25 cellular contexts compared by ENCODE assay signal in genomic region chr17:17015221-17015620, GRCh38. TPM values are rescaled to one million over a fixed set of nuclear protein-coding genes. Genes with fewer than 3 reads are reported as not detected.
A peak's percentile ranks its signal among the peaks of the same experiment; 100 is the strongest.
DNase-seq lines count a peak whose midpoint lies in the region; ATAC-seq, FAIRE-seq and TF ChIP-seq lines count a peak whose summit lies in the region.
"Had no signal": no experiment of that assay in that cellular context is flagged by ENCODE, and none has a peak within 500 bp of the region (broad histone marks: within the 10 kb centered on the region; RNA-seq: fewer than 3 reads in every experiment).

No MANE protein-coding gene starts in this region.

- peaks cover 48% of the 10 kb centered on the region for H3K4me1 ChIP-seq in RWPE2 (ENCODE audit: insufficient read depth, poor library complexity, severe bottlenecking)

- H3K27ac ChIP-seq in RWPE2 (ENCODE audit: poor library complexity, severe bottlenecking): peak overlapping the region; percentile 94
- H3K27ac ChIP-seq: cardiac muscle cell, heart left ventricle, SK-N-MC, suprapubic skin had no signal

- H3K27me3 Mint-ChIP-seq in Calu3 (ENCODE audit: unreplicated experiment) (no peaks in the 10 kb centered on the region), type B pancreatic cell (no peaks in the 10 kb centered on the region)

- BruUV-seq in Calu3 (replicated peaks; lab: Mats Ljungman, UMichigan): no TSS peak

- no peak for TF ChIP-seq POLR2A in H54 (IDR thresholded peaks at IDR 0.05; ENCODE audit: low read depth, low read length)

- H3K4me3 Mint-ChIP-seq in Calu3 (ENCODE audit: low read depth, unreplicated experiment) (peak overlapping the region; percentile 40), type B pancreatic cell (peak overlapping the region; percentile 48)
- H3K4me3 Mint-ChIP-seq: activated T-cell treated with anti-CD3 and anti-CD28 coated beads, Interleukin-2, amount 50 U/mL, for 4 hours; stimulated activated effector memory CD8-positive, alpha-beta T cell treated with anti-CD3 and anti-CD28 coated beads, Interleukin-12 subunit alpha, Interleukin-12 subunit beta, amount 100 ng/mL, for 72 hours; T-helper 2 cell treated with Interferon-gamma antibody and Interleukin-4, amounts not matched to agents 5 μg/mL and 100 μg/mL, for 36 hours had no signal

- DNase-seq in Calu3 (no peak), RWPE2 (ENCODE audit: low spot score) (no peak), epithelial cell of esophagus (ENCODE audit: low read depth) (peak; percentile 49), type B pancreatic cell (ENCODE audit: extremely low spot score, unreplicated experiment) (no peak), H54 (ENCODE audit: insufficient read length, low spot score) (no peak)
- no peak for DNase-seq in NK-92 treated with Interleukin-12 subunit alpha and Interleukin-12 subunit beta, amount 100 ng/mL, for 24 hours (lab: John Stamatoyannopoulos, UW)
- DNase-seq: activated CD4-positive, alpha-beta T cell treated with anti-CD3 and anti-CD28 coated beads for 48 hours; activated naive CD4-positive, alpha-beta T cell treated with anti-CD3 and anti-CD28 coated beads, Interleukin-2, amount 50 U/mL, for 16 hours; activated T-cell treated with anti-CD3 and anti-CD28 coated beads, Interleukin-2, amount 50 U/mL, for 4 hours; dermis blood vessel endothelial cell; DND-41; H7; NCI-H1436 treated with DMSO at 0.1 percent for 48 hours; retina had no signal

- intact Hi-C loops in Calu3 (cut with micrococcal nuclease; ENCODE audit: unreplicated experiment): no loop called here

- no peak for TF ChIP-seq CTCF in Calu3 (IDR thresholded peaks at IDR 0.05; ENCODE audit: unreplicated experiment)
- no peak for TF ChIP-seq CTCF in RWPE2 (IDR thresholded peaks at IDR 0.05; ENCODE audit: poor library complexity, severe bottlenecking)
- TF ChIP-seq CTCF in epithelial cell of esophagus (IDR thresholded peaks at IDR 0.05; ENCODE audit: insufficient read depth, low read depth, low read length, missing control alignments): no peak
- no peak for TF ChIP-seq CTCF in type B pancreatic cell (conservative IDR thresholded peaks at IDR 0.05)

- CTCF ChIA-PET in Calu3 (lab: Charles Lee): no interaction called here

- H3K4me1 Mint-ChIP-seq in Calu3 (ENCODE audit: low read depth, unreplicated experiment) (peaks cover 55% of the 10 kb centered on the region), type B pancreatic cell (ENCODE audit: unreplicated experiment) (peaks cover 14% of the 10 kb centered on the region)

- no peaks in the 10 kb centered on the region for H3K36me3 ChIP-seq in RWPE2 (ENCODE audit: low read depth)
- H3K36me3 ChIP-seq: cardiac muscle cell, heart left ventricle, suprapubic skin had no signal

- H3K9me3 Mint-ChIP-seq in Calu3 (ENCODE audit: low read depth, unreplicated experiment) (no peaks in the 10 kb centered on the region), type B pancreatic cell (no peaks in the 10 kb centered on the region)
- H3K9me3 Mint-ChIP-seq: activated T-cell treated with anti-CD3 and anti-CD28 coated beads, Interleukin-2, amount 50 U/mL, for 4 hours; stimulated activated effector memory CD8-positive, alpha-beta T cell treated with anti-CD3 and anti-CD28 coated beads, Interleukin-12 subunit alpha, Interleukin-12 subunit beta, amount 100 ng/mL, for 72 hours; T-helper 2 cell treated with Interferon-gamma antibody and Interleukin-4, amounts not matched to agents 5 μg/mL and 100 μg/mL, for 36 hours had no signal

- H3K27me3 ChIP-seq in RWPE2 (ENCODE audit: insufficient read depth, poor library complexity, severe bottlenecking): no peaks in the 10 kb centered on the region
- H3K27me3 ChIP-seq: heart left ventricle, suprapubic skin had no signal

- H3K9me3 ChIP-seq in RWPE2 (ENCODE audit: severe bottlenecking): no peaks in the 10 kb centered on the region
- H3K9me3 ChIP-seq: heart left ventricle, suprapubic skin had no signal

- H3K36me3 Mint-ChIP-seq in Calu3 (ENCODE audit: insufficient read depth, unreplicated experiment) (peaks cover 21% of the 10 kb centered on the region), type B pancreatic cell (no peaks in the 10 kb centered on the region)
- H3K36me3 Mint-ChIP-seq: stimulated activated effector memory CD8-positive, alpha-beta T cell treated with anti-CD3 and anti-CD28 coated beads, Interleukin-12 subunit alpha, Interleukin-12 subunit beta, amount 100 ng/mL, for 72 hours had no signal

- no peak for FAIRE-seq in H54 (lab: Jason Lieb, UNC)
- FAIRE-seq: HTR-8/SVneo, small intestine had no signal

- H3K4me3 ChIP-seq in RWPE2 (ENCODE audit: severe bottlenecking) (no peak overlapping the region), epithelial cell of esophagus (ENCODE audit: low read length) (no peak overlapping the region)
- H3K4me3 ChIP-seq: cardiac muscle cell, heart left ventricle, SK-N-MC, suprapubic skin had no signal

- ATAC-seq in RWPE2 (ENCODE audit: low read depth) (no peak), GM19455 (IDR thresholded peaks at IDR 0.05; ENCODE audit: unreplicated experiment) (no peak)
- ATAC-seq: activated T-cell treated with anti-CD3 and anti-CD28 coated beads, Interleukin-2, amount 50 U/mL, for 4 hours; heart left ventricle; stimulated activated effector memory CD8-positive, alpha-beta T cell treated with anti-CD3 and anti-CD28 coated beads, Interleukin-12 subunit alpha, Interleukin-12 subunit beta, amount 100 ng/mL, for 72 hours had no signal

- H3K27ac Mint-ChIP-seq in Calu3 (ENCODE audit: unreplicated experiment) (peak overlapping the region; percentile 96), type B pancreatic cell (peak overlapping the region; percentile 92)
- H3K27ac Mint-ChIP-seq: stimulated activated effector memory CD8-positive, alpha-beta T cell treated with anti-CD3 and anti-CD28 coated beads, Interleukin-12 subunit alpha, Interleukin-12 subunit beta, amount 100 ng/mL, for 72 hours; T-helper 2 cell treated with Interferon-gamma antibody and Interleukin-4, amounts not matched to agents 5 μg/mL and 100 μg/mL, for 36 hours had no signal

RNA-seq across cellular contexts. Expression of gene MPRIP, which starts 27.0 kb away (rescaled TPM):
- total RNA-seq in Calu3 (2022) (338 and 423 TPM in 2 replicates), type B pancreatic cell (ENCODE audit: low replicate concordance) (275 and 367 TPM in 2 replicates)

RNA-seq across cellular contexts. Expression of gene TNFRSF13B, which starts 43.3 kb away (rescaled TPM):
- total RNA-seq in Calu3 (2022): not detected in 2 replicates
- not detected in 2 replicates for total RNA-seq in type B pancreatic cell (ENCODE audit: low replicate concordance)
- total RNA-seq: cardiac muscle cell, dermis blood vessel endothelial cell, heart left ventricle, myocyte, RPMI7951 had no signal
